ENCODE assay signal across 8 cellular contexts in genomic region chr6:41894366-41895299, GRCh38. TPM values are rescaled to one million over a fixed set of nuclear protein-coding genes. Genes with fewer than 3 reads are reported as not detected.
DNase-seq lines count a peak whose midpoint lies in the region; ATAC-seq and TF ChIP-seq lines count a peak whose summit lies in the region.

No MANE protein-coding gene starts in this region.

- peak overlapping the region; percentile 95 for H3K4me3 Mint-ChIP-seq in endothelial cell (ENCODE audit: unreplicated experiment)
- peak overlapping the region in 1 of 10 donors; percentile 94 for H3K4me3 Mint-ChIP-seq in naive thymus-derived CD4-positive, alpha-beta T cell

- H3K9me3 ChIP-seq in naive thymus-derived CD4-positive, alpha-beta T cell (ENCODE audit: control insufficient read depth in 2 of 3, low read length in 3 of 3): no peaks in the 10 kb centered on the region

- H3K4me1 Mint-ChIP-seq in endothelial cell (ENCODE audit: unreplicated experiment): peaks cover 8% of the 10 kb centered on the region
- H3K4me1 Mint-ChIP-seq in naive thymus-derived CD4-positive, alpha-beta T cell: peaks cover 5 to 17% (median 11%) of the 10 kb centered on the region in 7 donors

- H3K36me3 Mint-ChIP-seq in endothelial cell (ENCODE audit: low read depth, unreplicated experiment): no peaks in the 10 kb centered on the region
- peaks cover 0 to 2% (median 0%) of the 10 kb centered on the region in 5 donors for H3K36me3 Mint-ChIP-seq in naive thymus-derived CD4-positive, alpha-beta T cell

- no peak overlapping the region for H3K27ac Mint-ChIP-seq in endothelial cell (ENCODE audit: unreplicated experiment)
- peak overlapping the region in 6 of 9 donors; percentile 14 to 93 (median 84) for H3K27ac Mint-ChIP-seq in naive thymus-derived CD4-positive, alpha-beta T cell

- H3K9me3 Mint-ChIP-seq in endothelial cell (ENCODE audit: unreplicated experiment): no peaks in the 10 kb centered on the region
- H3K9me3 Mint-ChIP-seq in naive thymus-derived CD4-positive, alpha-beta T cell: no peaks in the 10 kb centered on the region

- H3K4me3 ChIP-seq in BJ (ENCODE audit: low read depth, low read length): peak overlapping the region; percentile 65
- peak overlapping the region; percentile 69 for H3K4me3 ChIP-seq in naive thymus-derived CD4-positive, alpha-beta T cell (ENCODE audit: low read length)

- no peaks in the 10 kb centered on the region for H3K27me3 Mint-ChIP-seq in endothelial cell (ENCODE audit: unreplicated experiment)
- peaks cover 0 to 7% (median 0%) of the 10 kb centered on the region in 5 donors for H3K27me3 Mint-ChIP-seq in naive thymus-derived CD4-positive, alpha-beta T cell

- ATAC-seq in GM18909 (IDR thresholded peaks at IDR 0.05; ENCODE audit: poor library complexity, unreplicated experiment) (peak; percentile 23), HG03139 (IDR thresholded peaks at IDR 0.05; ENCODE audit: unreplicated experiment) (peak; percentile 31)
- peak; percentile 61 for ATAC-seq in naive thymus-derived CD4-positive, alpha-beta T cell

- DNase-seq in BJ (ENCODE audit: low read depth): no peak
- peak; percentile 5 for DNase-seq in RPMI7951 (ENCODE audit: low read depth)
- peak; percentile 9 for DNase-seq in endothelial cell (ENCODE audit: low spot score)
- peak in 1 of 9 donors; percentile 64 for DNase-seq in naive thymus-derived CD4-positive, alpha-beta T cell
- DNase-seq in SKM-1 treated with dmso at 0.1 percent for 144 hours (lab: John Stamatoyannopoulos, UW; ENCODE audit: unreplicated experiment): no peak
- DNase-seq in HCEC 1CT: no peak

- TF ChIP-seq CTCF in BJ (IDR thresholded peaks at IDR 0.05; ENCODE audit: insufficient read depth, low read depth, low read length) (no peak), endothelial cell (IDR thresholded peaks at IDR 0.05; ENCODE audit: unreplicated experiment) (no peak)

- CTCF ChIA-PET in BJ (lab: Yijun Ruan, JAX): interaction anchor here (1.1 to 1.7 kb wide), 3 partner anchors 26 to 93 kb away, joined by 3 read pairs; partner anchors contain the start of gene MED20
- CTCF ChIA-PET in naive thymus-derived CD4-positive, alpha-beta T cell (lab: Charles Lee): interaction anchor here (1.1 to 1.4 kb wide), 2 partner anchors 150 to 210 kb away, joined by 3 read pairs; no protein-coding TSS in a partner anchor

- H3K27me3 ChIP-seq in BJ (ENCODE audit: control insufficient read depth, insufficient read depth, low read length): no peaks in the 10 kb centered on the region
- no peaks in the 10 kb centered on the region for H3K27me3 ChIP-seq in naive thymus-derived CD4-positive, alpha-beta T cell (ENCODE audit: control insufficient read depth in 2 of 2, insufficient read depth in 2 of 2, low read length in 2 of 2)

- H3K4me1 ChIP-seq in naive thymus-derived CD4-positive, alpha-beta T cell (ENCODE audit: control insufficient read depth in 2 of 2, insufficient read depth in 2 of 2, low read length in 2 of 2): peaks cover 14 to 26% of the 10 kb centered on the region in 2 donors

- peak overlapping the region; percentile 76 for H3K27ac ChIP-seq in naive thymus-derived CD4-positive, alpha-beta T cell (ENCODE audit: low read depth, low read length)

- intact Hi-C loops in naive thymus-derived CD4-positive, alpha-beta T cell (cut with micrococcal nuclease): loop anchor here (1.0 to 5.0 kb wide), 16 partner anchors 8 to 1278 kb away; partner anchors contain the start of genes BYSL (in 2 of the 2), CCND3 (in 2 of the 2), MED20 (in 2 of the 2) and TAF8 (in 2 of the 2)

- H3K36me3 ChIP-seq in BJ (ENCODE audit: control insufficient read depth, insufficient read depth, low read length): no peaks in the 10 kb centered on the region
- H3K36me3 ChIP-seq in naive thymus-derived CD4-positive, alpha-beta T cell (ENCODE audit: control insufficient read depth in 2 of 3, insufficient read depth in 3 of 3, low read length in 3 of 3): no peaks in the 10 kb centered on the region

- POLR2A ChIA-PET in BJ (lab: Charles Lee): no interaction called here
- POLR2A ChIA-PET in naive thymus-derived CD4-positive, alpha-beta T cell (lab: Charles Lee): interaction anchor here (0.5 to 1.9 kb wide), 7 partner anchors 8 to 226 kb away, joined by 3 to 5 read pairs (median 3); partner anchors contain the start of gene TAF8

RNA-seq across cellular contexts. Expression of gene USP49, which starts 0.5 kb away (rescaled TPM):
- 1.6 and 1.9 TPM in 2 replicates for polyA plus RNA-seq in BJ (2011; rRNA removed)
- polyA minus RNA-seq in BJ (2011; rRNA and poly(A)+ RNA removed): 1.2 and 2.0 TPM in 2 replicates
- 0.60 and 1.3 TPM in 2 replicates for total RNA-seq in RPMI7951 (2014; rRNA removed; shearing (Covaris generic))
- total RNA-seq in endothelial cell (ENCODE audit: unreplicated experiment): 7.1 TPM
- total RNA-seq in naive thymus-derived CD4-positive, alpha-beta T cell: 1 to 10 TPM; 1.8 to 6.0 (median 3.1) TPM
- under 1 TPM; 0.44 to 0.61 TPM for polyA plus RNA-seq in naive thymus-derived CD4-positive, alpha-beta T cell

RNA-seq across cellular contexts. Expression of gene MED20, which starts 26.3 kb away (rescaled TPM):
- polyA plus RNA-seq in BJ (2011; rRNA removed): 33.0 and 34.4 TPM in 2 replicates
- polyA minus RNA-seq in BJ (2011; rRNA and poly(A)+ RNA removed): 20.2 and 34.0 TPM in 2 replicates
- 22.7 and 24.2 TPM in 2 replicates for total RNA-seq in RPMI7951 (2014; rRNA removed; shearing (Covaris generic))
- 39.4 TPM for total RNA-seq in endothelial cell (ENCODE audit: unreplicated experiment)
- total RNA-seq in naive thymus-derived CD4-positive, alpha-beta T cell: 10 to 100 TPM in 1 of 5 experiments, 1 to 10 TPM in 4; 4.5 to 21.7 (median 9.4) TPM
- 1 to 10 TPM; 4.2 to 4.7 TPM for polyA plus RNA-seq in naive thymus-derived CD4-positive, alpha-beta T cell

RNA-seq across cellular contexts. Expression of gene BYSL, which starts 26.7 kb away (rescaled TPM):
- 18.0 and 28.5 TPM in 2 replicates for polyA plus RNA-seq in BJ (2011; rRNA removed)
- 19.2 and 20.0 TPM in 2 replicates for polyA minus RNA-seq in BJ (2011; rRNA and poly(A)+ RNA removed)
- 17.6 and 22.3 TPM in 2 replicates for total RNA-seq in RPMI7951 (2014; rRNA removed; shearing (Covaris generic))
- total RNA-seq in endothelial cell (ENCODE audit: unreplicated experiment): 21.9 TPM
- 10 to 100 TPM in 1 of 5 experiments, 1 to 10 TPM in 4; 3.9 to 35.7 (median 8.1) TPM for total RNA-seq in naive thymus-derived CD4-positive, alpha-beta T cell
- polyA plus RNA-seq in naive thymus-derived CD4-positive, alpha-beta T cell: 1 to 10 TPM; 4.4 to 6.6 TPM

RNA-seq across cellular contexts. Expression of gene CCND3, which starts 47.0 kb away (rescaled TPM):
- polyA plus RNA-seq in BJ (2011; rRNA removed): 20.0 and 38.5 TPM in 2 replicates
- polyA minus RNA-seq in BJ (2011; rRNA and poly(A)+ RNA removed): 19.2 and 26.1 TPM in 2 replicates
- 36.5 and 47.7 TPM in 2 replicates for total RNA-seq in RPMI7951 (2014; rRNA removed; shearing (Covaris generic))
- 39.3 TPM for total RNA-seq in endothelial cell (ENCODE audit: unreplicated experiment)
- total RNA-seq in naive thymus-derived CD4-positive, alpha-beta T cell: 100 to 1,000 TPM; 285 to 433 (median 313) TPM
- 100 to 1,000 TPM; 474 to 764 TPM for polyA plus RNA-seq in naive thymus-derived CD4-positive, alpha-beta T cell

Comparison
In these comparisons a context has a peak if more than half of its experiments do, and no peak if none do; other contexts are left out.
1. DNase-seq: peak in RPMI7951 (single experiment) and endothelial cell (single experiment); none in BJ (single experiment), SKM-1 treated with dmso at 0.1 percent for 144 hours (single experiment) and HCEC 1CT (single experiment).
2. Peak in every context shown above with its lines, with median percentiles within 50 percentile points of each other: ATAC-seq.